8 cellular contexts compared by ENCODE assay signal in genomic region chrX:55057691-55058249, GRCh38. TPM values are rescaled to one million over a fixed set of nuclear protein-coding genes. Genes with fewer than 3 reads are reported as not detected.
DNase-seq lines count a peak whose midpoint lies in the region; ATAC-seq, FAIRE-seq and TF ChIP-seq lines count a peak whose summit lies in the region.

No MANE protein-coding gene starts in this region.

- no peak overlapping the region for H3K4me3 Mint-ChIP-seq in astrocyte (ENCODE audit: unreplicated experiment)

- peaks cover 7% of the 10 kb centered on the region for H3K4me1 Mint-ChIP-seq in astrocyte (ENCODE audit: low read depth, unreplicated experiment)

- DNase-seq in activated gamma-delta T cell treated with Interleukin-2 at 50 U/mL for 16 hours (peak; percentile 26), activated gamma-delta T cell (lab: John Stamatoyannopoulos, UW) (no peak), PC-3 (peak; percentile 61), astrocyte (ENCODE audit: low read depth) (no peak), hepatocyte (ENCODE audit: low spot score) (peak; percentile 41), spleen (no peak)

- CTCF ChIA-PET in PC-3 (lab: Charles Lee) = interaction anchor here (1.1 kb wide), 1 partner anchor 418 kb away, joined by 4 read pairs; no protein-coding TSS in a partner anchor

- TF ChIP-seq POLR2A in spleen (IDR thresholded peaks at IDR 0.05) = no peak

- H3K36me3 Mint-ChIP-seq in astrocyte (ENCODE audit: low read depth, unreplicated experiment) = no peaks in the 10 kb centered on the region

- no peaks in the 10 kb centered on the region for H3F3A ChIP-seq in PC-3 (ENCODE audit: low read length, unreplicated experiment)

- peak; percentile 41 for FAIRE-seq in astrocyte (lab: Jason Lieb, UNC)

- intact Hi-C loops in PC-3 (cut with micrococcal nuclease) (loop anchor here (1.0 to 10.0 kb wide), 4 partner anchors 79 to 810 kb away; no protein-coding TSS in a partner anchor), spleen (cut with DNase I; ENCODE audit: low total_unique reads) (no loop called here)

- H4K20me1 ChIP-seq in PC-3 (ENCODE audit: low read length) = no peaks in the 10 kb centered on the region
- no peaks in the 10 kb centered on the region for H4K20me1 ChIP-seq in astrocyte (ENCODE audit: insufficient read depth, low read length)
- H4K20me1 ChIP-seq in hepatocyte (ENCODE audit: insufficient read depth, poor library complexity, severe bottlenecking) = no peaks in the 10 kb centered on the region

- H3K4me2 ChIP-seq in PC-3 (ENCODE audit: low read length) (peak overlapping the region; percentile 31; the same call in 1 of the 2 replicates), astrocyte (ENCODE audit: low read length) (peak overlapping the region; percentile 73), hepatocyte (peak overlapping the region; percentile 16)

- H3K36me3 ChIP-seq in PC-3 (ENCODE audit: low read depth, low read length) (no peaks in the 10 kb centered on the region), astrocyte (ENCODE audit: insufficient read depth, low read length) (no peaks in the 10 kb centered on the region), hepatocyte (replicated peaks; ENCODE audit: insufficient read depth, low read depth) (no peaks in the 10 kb centered on the region), spleen (no peaks in the 10 kb centered on the region)

- H2AFZ ChIP-seq in PC-3 (ENCODE audit: low read length) (0 out of 2 replicates have a peak overlapping the region, but pooled peaks have one; percentile 24), astrocyte (ENCODE audit: low read depth, low read length) (peak overlapping the region; percentile 52), hepatocyte (no peak overlapping the region)

- H3K9me3 ChIP-seq in PC-3 (ENCODE audit: low read length) (no peaks in the 10 kb centered on the region), astrocyte (ENCODE audit: insufficient read depth, low read depth, low read length) (no peaks in the 10 kb centered on the region), hepatocyte (ENCODE audit: low read depth) (no peaks in the 10 kb centered on the region), spleen (peaks cover 0 to under 1% (median 0%) of the 10 kb centered on the region in 8 donors)

- H3K4me1 ChIP-seq in PC-3 (ENCODE audit: insufficient read depth, low read length) (0 out of 2 replicates have a peak, but pooled peaks cover 8% of the 10 kb centered on the region), astrocyte (ENCODE audit: insufficient read depth, low read length) (no peaks in the 10 kb centered on the region), hepatocyte (ENCODE audit: insufficient read depth) (no peaks in the 10 kb centered on the region), spleen (peaks cover 0 to 9% (median 4%) of the 10 kb centered on the region in 6 donors)

- BruUV-seq in PC-3 (replicated peaks; lab: Mats Ljungman, UMichigan) = no TSS peak

- H3K27ac Mint-ChIP-seq in astrocyte (ENCODE audit: unreplicated experiment) = peak overlapping the region; percentile 83

- H3K27me3 Mint-ChIP-seq in astrocyte (ENCODE audit: low read depth, unreplicated experiment) = no peaks in the 10 kb centered on the region

- H3K9ac ChIP-seq in PC-3 (ENCODE audit: low read length) (no peak overlapping the region), astrocyte (ENCODE audit: low read length) (no peak overlapping the region)

- peaks cover 3% of the 10 kb centered on the region for H3K9me3 Mint-ChIP-seq in astrocyte (ENCODE audit: unreplicated experiment)

- TF ChIP-seq CTCF in PC-3 (conservative IDR thresholded peaks at IDR 0.05; ENCODE audit: low read depth, low read length) (peak; percentile 89), astrocyte (IDR thresholded peaks at IDR 0.05; ENCODE audit: insufficient read depth, low read depth, low read length) (peak; percentile 82), hepatocyte (IDR thresholded peaks at IDR 0.05; ENCODE audit: poor library complexity) (peak; percentile 65), spleen (IDR thresholded peaks at IDR 0.05 in 8 of 11, conservative IDR thresholded peaks at IDR 0.05 in 3 of 11) (peak; percentile 34 to 77 (median 69))

- POLR2A ChIA-PET in PC-3 (lab: Charles Lee; ENCODE audit: unreplicated experiment) = no interaction called here

- ATAC-seq in HG02678 (IDR thresholded peaks at IDR 0.05; ENCODE audit: unreplicated experiment) (peak; percentile 54), PC-3 (peak; percentile 66), HG02763 (IDR thresholded peaks at IDR 0.05; ENCODE audit: unreplicated experiment) (no peak)

- H3K27me3 ChIP-seq in PC-3 (ENCODE audit: low read length) = no peaks in the 10 kb centered on the region
- H3K27me3 ChIP-seq in astrocyte (ENCODE audit: insufficient read depth, low read length) = no peaks in the 10 kb centered on the region
- H3K27me3 ChIP-seq in hepatocyte = no peaks in the 10 kb centered on the region
- no peaks in the 10 kb centered on the region for H3K27me3 ChIP-seq in spleen (replicated peaks in 1 of 7)

- no peak overlapping the region for H3K27ac ChIP-seq in PC-3 (ENCODE audit: low read length)
- peak overlapping the region; percentile 67 for H3K27ac ChIP-seq in astrocyte (ENCODE audit: low read depth, low read length)
- no peak overlapping the region for H3K27ac ChIP-seq in hepatocyte
- H3K27ac ChIP-seq in spleen = no peak overlapping the region

- H3K4me3 ChIP-seq in PC-3 (ENCODE audit: low read length) = no peak overlapping the region
- H3K4me3 ChIP-seq in astrocyte (ENCODE audit: insufficient read depth, low read depth, low read length) = no peak overlapping the region
- no peak overlapping the region for H3K4me3 ChIP-seq in hepatocyte
- H3K4me3 ChIP-seq in spleen = peak overlapping the region in 2 of 8 donors; percentile 7 to 49

- no peaks in the 10 kb centered on the region for H3K79me2 ChIP-seq in PC-3 (ENCODE audit: low read length)
- H3K79me2 ChIP-seq in astrocyte (ENCODE audit: insufficient read depth, low read length) = no peaks in the 10 kb centered on the region
- no peaks in the 10 kb centered on the region for H3K79me2 ChIP-seq in hepatocyte

- H3K9me2 ChIP-seq in PC-3 (replicated peaks; ENCODE audit: low read length) (no peaks in the 10 kb centered on the region), hepatocyte (replicated peaks; ENCODE audit: insufficient read depth) (no peaks in the 10 kb centered on the region)

- WGBS in hepatocyte (ENCODE audit: low lambda C conversion rate, missing lambda C conversion rate) = 40% methylated on average over 5 of the region's 5 CpGs
- 20 to 27% (median 23%) methylated on average over 5 of the region's 5 CpGs for WGBS in spleen, 5 donors

RNA-seq across cellular contexts. Expression of gene PAGE2B, which starts 17.1 kb away (rescaled TPM):
- not detected in 2 replicates for total RNA-seq in PC-3 (2014; rRNA removed)
- not detected in 2 replicates for total RNA-seq in astrocyte
- not detected in 2 replicates for total RNA-seq in hepatocyte
- 0.45 TPM in 1 of 2 replicates, not detected in the other for polyA plus RNA-seq in hepatocyte
- total RNA-seq in spleen = 1 to 10 TPM in 1 of 7 donors, not detected in 6; 1.6 TPM
- polyA plus RNA-seq in spleen = under 1 TPM in 2 of 3 donors, not detected in 1; 0.53 to 0.61 TPM

RNA-seq across cellular contexts. Expression of gene ALAS2, which starts 27.0 kb away (rescaled TPM):
- total RNA-seq in PC-3 (2014; rRNA removed) = not detected in 2 replicates
- not detected in 2 replicates for total RNA-seq in astrocyte
- total RNA-seq in hepatocyte = 0.36 TPM in 1 of 2 replicates, not detected in the other
- polyA plus RNA-seq in hepatocyte = not detected in 2 replicates
- 100 to 1,000 TPM in 2 of 7 donors, 10 to 100 TPM in 3, 1 to 10 TPM in 2; 3.3 to 206 (median 30.0) TPM for total RNA-seq in spleen
- polyA plus RNA-seq in spleen = 1 to 10 TPM in 1 of 3 donors, under 1 TPM in 2; 0.46 to 2.1 (median 0.46) TPM

RNA-seq across cellular contexts. Expression of gene PAGE2, which starts 31.0 kb away (rescaled TPM):
- total RNA-seq in PC-3 (2014; rRNA removed) (not detected in 2 replicates), astrocyte (not detected in 2 replicates), hepatocyte (not detected in 2 replicates), spleen (not detected)
- polyA plus RNA-seq in hepatocyte (not detected in 2 replicates), spleen (under 1 TPM; 0.15 to 0.39 (median 0.35) TPM)

RNA-seq across cellular contexts. Expression of gene APEX2, which starts 57.6 kb away (rescaled TPM):
- total RNA-seq in PC-3 (2014; rRNA removed) = 24.7 and 30.9 TPM in 2 replicates
- total RNA-seq in astrocyte = 14.5 and 15.0 TPM in 2 replicates
- total RNA-seq in hepatocyte = 11.5 and 13.8 TPM in 2 replicates
- polyA plus RNA-seq in hepatocyte = 19.1 and 19.9 TPM in 2 replicates
- 10 to 100 TPM; 12.5 to 17.4 (median 15.5) TPM for total RNA-seq in spleen
- polyA plus RNA-seq in spleen = 10 to 100 TPM in 1 of 3 donors, 1 to 10 TPM in 2; 7.2 to 11.6 (median 9.3) TPM

Comparison
In these comparisons a context has a peak if more than half of its experiments do, and no peak if none do; other contexts are left out.
1. DNase-seq: peak in activated gamma-delta T cell treated with Interleukin-2 at 50 U/mL for 16 hours (single experiment), PC-3 (single experiment) and hepatocyte (single experiment); none in activated gamma-delta T cell (single experiment), astrocyte (single experiment) and spleen (single experiment).
2. H3K4me2 ChIP-seq: peak in every context shown above with its lines; median percentile 73 in astrocyte; 31 in PC-3; 16 in hepatocyte.
3. Peak in every context shown above with its lines, with median percentiles within 50 percentile points of each other: CTCF ChIP-seq.